15 cellular contexts compared by ENCODE assay signal in genomic region chr15:92395176-92395521, GRCh38. TPM values are rescaled to one million over a fixed set of nuclear protein-coding genes. Genes with fewer than 3 reads are reported as not detected.
DNase-seq lines count a peak whose midpoint lies in the region; ATAC-seq, FAIRE-seq and TF ChIP-seq lines count a peak whose summit lies in the region.
"Had no signal": no experiment of that assay in that cellular context is flagged by ENCODE, and none has a peak within 500 bp of the region (broad histone marks: within the 10 kb centered on the region; RNA-seq: fewer than 3 reads in every experiment).

No MANE protein-coding gene starts in this region.

- no peak for ATAC-seq in naive thymus-derived CD4-positive, alpha-beta T cell

- H3K4me3 ChIP-seq in AG10803 (ENCODE audit: low read length) (peak overlapping the region; percentile 66), HUES64 (ENCODE audit: low read length) (peak overlapping the region; percentile 86), ectodermal cell (ENCODE audit: insufficient read depth, low read depth, low read length) (peak overlapping the region; percentile 92), small intestine (ENCODE audit: low read depth in 1 of 2, low read length in 2 of 2) (no peak overlapping the region)
- H3K4me3 ChIP-seq in naive thymus-derived CD4-positive, alpha-beta T cell (ENCODE audit: low read length) = no peak overlapping the region

- H3K27ac ChIP-seq in HUES64 (ENCODE audit: low read depth, low read length) (no peak overlapping the region), ectodermal cell (ENCODE audit: insufficient read depth, low read depth, low read length, poor library complexity, severe bottlenecking) (no peak overlapping the region), small intestine (ENCODE audit: low read depth in 1 of 2, low read length in 1 of 2) (no peak overlapping the region)
- H3K27ac ChIP-seq in naive thymus-derived CD4-positive, alpha-beta T cell (ENCODE audit: low read depth, low read length) = no peak overlapping the region
- H3K27ac ChIP-seq: neutrophil had no signal

- 8% methylated on average over 12 of the region's 12 CpGs for WGBS in HUES64
- 7 to 9% methylated on average over 12 of the region's 12 CpGs for WGBS in ectodermal cell, 2 experiments
- 14 to 30% (median 20%) methylated on average over 12 of the region's 12 CpGs for WGBS in small intestine, 3 donors

- DNase-seq in AG10803 (ENCODE audit: low read depth) (no peak), activated T-cell treated with anti-CD3 and anti-CD28 coated beads for 4 hours (no peak), SIG-M5 (lab: John Stamatoyannopoulos, UW) (no peak), small intestine (no peak)
- DNase-seq in naive thymus-derived CD4-positive, alpha-beta T cell = no peak
- DNase-seq: activated CD4-positive, alpha-beta T cell treated with anti-CD3 and anti-CD28 coated beads for 48 hours; DND-41; NCI-H1930 had no signal

- H3K9ac ChIP-seq in HUES64 (ENCODE audit: low read depth, low read length) = peak overlapping the region; percentile 77

- H3K36me3 ChIP-seq in HUES64 (ENCODE audit: insufficient read depth, low read length) (no peaks in the 10 kb centered on the region), ectodermal cell (ENCODE audit: control insufficient read depth, insufficient read depth, low read length) (no peaks in the 10 kb centered on the region), small intestine (ENCODE audit: control insufficient read depth in 2 of 2, insufficient read depth in 2 of 2, low read length in 2 of 2) (no peaks in the 10 kb centered on the region)
- no peaks in the 10 kb centered on the region for H3K36me3 ChIP-seq in naive thymus-derived CD4-positive, alpha-beta T cell (ENCODE audit: control insufficient read depth in 2 of 3, insufficient read depth in 3 of 3, low read length in 3 of 3)
- H3K36me3 ChIP-seq: neutrophil had no signal

- H3K4me3 Mint-ChIP-seq in nephron = peak overlapping the region; percentile 90 to 97 (median 96)
- H3K4me3 Mint-ChIP-seq in naive thymus-derived CD4-positive, alpha-beta T cell = peak overlapping the region in 3 of 10 donors; percentile 31 to 55 (median 50)
- H3K4me3 Mint-ChIP-seq: activated naive CD4-positive, alpha-beta T cell treated with anti-CD3 and anti-CD28 coated beads, Interleukin-2, amount 50 U/mL, for 24 hours; central memory CD8-positive, alpha-beta T cell; T-helper 1 cell treated with Interleukin-12 subunit alpha and Interleukin-12 subunit beta and Interleukin-4 antibody, amounts not matched to agents 30 μg/mL and 1 μg/mL, for 36 hours had no signal

- H3K4me1 Mint-ChIP-seq in nephron = peaks cover 44% of the 10 kb centered on the region
- H3K4me1 Mint-ChIP-seq in naive thymus-derived CD4-positive, alpha-beta T cell = peaks cover 2 to 15% (median 6%) of the 10 kb centered on the region in 7 donors

- POLR2A ChIA-PET in naive thymus-derived CD4-positive, alpha-beta T cell (lab: Charles Lee) = no interaction called here

- peak overlapping the region; percentile 1 to 53 (median 25) for H3K27ac Mint-ChIP-seq in nephron
- H3K27ac Mint-ChIP-seq in naive thymus-derived CD4-positive, alpha-beta T cell = no peak overlapping the region
- H3K27ac Mint-ChIP-seq: activated naive CD4-positive, alpha-beta T cell treated with anti-CD3 and anti-CD28 coated beads, Interleukin-2, amount 50 U/mL, for 24 hours; T-helper 1 cell treated with Interleukin-12 subunit alpha and Interleukin-12 subunit beta and Interleukin-4 antibody, amounts not matched to agents 30 μg/mL and 1 μg/mL, for 36 hours had no signal

- H3K27me3 Mint-ChIP-seq in nephron (ENCODE audit: low read depth) = peaks cover 67% of the 10 kb centered on the region
- H3K27me3 Mint-ChIP-seq in naive thymus-derived CD4-positive, alpha-beta T cell = peaks cover 54 to 86% (median 66%) of the 10 kb centered on the region in 5 donors

- CTCF ChIA-PET in naive thymus-derived CD4-positive, alpha-beta T cell (lab: Charles Lee) = no interaction called here

- peaks cover 66% of the 10 kb centered on the region for H3K27me3 ChIP-seq in HUES64 (ENCODE audit: insufficient read depth, low read length)
- H3K27me3 ChIP-seq in ectodermal cell (ENCODE audit: control insufficient read depth, insufficient read depth, low read length, poor library complexity, severe bottlenecking) = peaks cover 16% of the 10 kb centered on the region
- H3K27me3 ChIP-seq in naive thymus-derived CD4-positive, alpha-beta T cell (ENCODE audit: control insufficient read depth in 2 of 2, insufficient read depth in 2 of 2, low read length in 2 of 2) = peaks cover 0 to 3% of the 10 kb centered on the region in 2 donors
- peaks cover 14 to 31% of the 10 kb centered on the region in 2 donors for H3K27me3 ChIP-seq in small intestine (ENCODE audit: control insufficient read depth in 2 of 2, insufficient read depth in 2 of 2, low read length in 2 of 2)

- no peak for TF ChIP-seq CTCF in AG10803 (conservative IDR thresholded peaks at IDR 0.05; ENCODE audit: low read length)
- no peak for TF ChIP-seq CTCF in nephron (IDR thresholded peaks at IDR 0.05; ENCODE audit: unreplicated experiment in 3 of 3)

- no peaks in the 10 kb centered on the region for H3K9me3 Mint-ChIP-seq in nephron
- H3K9me3 Mint-ChIP-seq in naive thymus-derived CD4-positive, alpha-beta T cell = peaks cover 0 to 7% (median 0%) of the 10 kb centered on the region in 11 donors
- H3K9me3 Mint-ChIP-seq: activated naive CD4-positive, alpha-beta T cell treated with anti-CD3 and anti-CD28 coated beads, Interleukin-2, amount 50 U/mL, for 24 hours; central memory CD8-positive, alpha-beta T cell; T-helper 1 cell treated with Interleukin-12 subunit alpha and Interleukin-12 subunit beta and Interleukin-4 antibody, amounts not matched to agents 30 μg/mL and 1 μg/mL, for 36 hours had no signal

- no peak for FAIRE-seq in small intestine (lab: Jason Lieb, UNC)

- no peaks in the 10 kb centered on the region for H3K9me3 ChIP-seq in HUES64 (ENCODE audit: insufficient read depth, low read depth, low read length)
- no peaks in the 10 kb centered on the region for H3K9me3 ChIP-seq in ectodermal cell (ENCODE audit: control insufficient read depth, low read length)
- H3K9me3 ChIP-seq in naive thymus-derived CD4-positive, alpha-beta T cell (ENCODE audit: control insufficient read depth in 2 of 3, low read length in 3 of 3) = no peaks in the 10 kb centered on the region
- H3K9me3 ChIP-seq in small intestine (ENCODE audit: control insufficient read depth, low read depth) = no peaks in the 10 kb centered on the region
- H3K9me3 ChIP-seq: neutrophil had no signal

- H3K36me3 Mint-ChIP-seq in nephron (ENCODE audit: low read depth) = no peaks in the 10 kb centered on the region
- no peaks in the 10 kb centered on the region for H3K36me3 Mint-ChIP-seq in naive thymus-derived CD4-positive, alpha-beta T cell
- H3K36me3 Mint-ChIP-seq: activated naive CD4-positive, alpha-beta T cell treated with anti-CD3 and anti-CD28 coated beads, Interleukin-2, amount 50 U/mL, for 24 hours had no signal

- intact Hi-C loops in naive thymus-derived CD4-positive, alpha-beta T cell (cut with micrococcal nuclease) = no loop called here

- H3K4me1 ChIP-seq in HUES64 (ENCODE audit: insufficient read depth, low read length) (peaks cover 20% of the 10 kb centered on the region), ectodermal cell (ENCODE audit: control insufficient read depth, insufficient read depth, low read length) (peaks cover 21% of the 10 kb centered on the region), small intestine (ENCODE audit: control insufficient read depth in 2 of 2, insufficient read depth in 1 of 2, low read depth in 1 of 2, low read length in 1 of 2) (no peaks in the 10 kb centered on the region)
- no peaks in the 10 kb centered on the region for H3K4me1 ChIP-seq in naive thymus-derived CD4-positive, alpha-beta T cell (ENCODE audit: control insufficient read depth in 2 of 2, insufficient read depth in 2 of 2, low read length in 2 of 2)

RNA-seq across cellular contexts. Expression of gene ST8SIA2, which starts 1.5 kb away (rescaled TPM):
- 5.6 TPM for polyA plus RNA-seq in HUES64 (2013, experiment 1 of 2)
- polyA plus RNA-seq in HUES64 (2013, experiment 2 of 2) = 5.3 TPM
- 29.5 TPM for polyA plus RNA-seq in ectodermal cell (2013, experiment 1 of 4)
- polyA plus RNA-seq in ectodermal cell (2013, experiment 2 of 4) = 33.5 TPM
- polyA plus RNA-seq in ectodermal cell (2013, experiment 3 of 4) = 21.8 TPM
- polyA plus RNA-seq in ectodermal cell (2013, experiment 4 of 4) = 24.8 TPM
- not detected for total RNA-seq in naive thymus-derived CD4-positive, alpha-beta T cell
- not detected for polyA plus RNA-seq in naive thymus-derived CD4-positive, alpha-beta T cell
- under 1 TPM in 1 of 3 donors, not detected in 2; 0.01 TPM for polyA plus RNA-seq in small intestine

Comparison
In these comparisons a context has a peak if more than half of its experiments do, and no peak if none do; other contexts are left out.
1. H3K4me3 ChIP-seq: peak in AG10803 (single experiment), HUES64 (single experiment) and ectodermal cell (single experiment); none in naive thymus-derived CD4-positive, alpha-beta T cell (single experiment) and small intestine (0 of 2).
2. H3K27ac Mint-ChIP-seq: peak in nephron (3 of 3); none in naive thymus-derived CD4-positive, alpha-beta T cell (0 of 9).